ENCODE assay signal across 8 cellular contexts in the genomic region with DNA sequence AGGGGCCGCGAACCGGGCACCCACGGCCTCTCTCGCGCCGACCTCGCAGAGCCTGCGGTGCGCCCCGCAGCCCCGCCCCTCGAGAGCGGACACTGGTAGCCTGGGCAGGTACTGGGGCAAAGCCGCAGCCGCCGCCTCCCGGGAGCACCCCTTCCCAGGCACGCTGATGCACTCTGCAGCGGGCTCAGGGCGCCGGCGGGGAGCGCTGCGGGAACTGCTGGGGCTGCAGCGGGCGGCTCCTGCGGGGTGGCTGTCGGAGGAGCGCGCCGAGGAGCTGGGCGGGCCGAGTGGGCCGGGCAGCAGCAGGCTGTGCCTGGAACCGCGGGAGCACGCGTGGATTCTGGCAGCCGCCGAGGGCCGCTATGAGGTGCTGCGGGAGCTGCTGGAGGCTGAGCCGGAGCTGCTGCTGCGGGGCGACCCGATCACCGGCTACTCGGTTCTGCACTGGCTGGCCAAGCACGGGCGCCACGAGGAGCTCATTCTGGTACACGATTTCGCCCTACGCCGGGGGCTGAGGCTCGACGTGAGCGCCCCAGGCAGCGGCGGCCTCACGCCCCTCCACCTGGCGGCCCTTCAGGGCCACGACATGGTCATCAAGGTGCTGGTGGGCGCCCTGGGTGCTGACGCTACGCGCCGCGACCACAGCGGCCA. TPM values are rescaled to one million over a fixed set of nuclear protein-coding genes. Genes with fewer than 3 reads are reported as not detected.
DNase-seq lines count a peak whose midpoint lies in the region; ATAC-seq and TF ChIP-seq lines count a peak whose summit lies in the region.

No MANE protein-coding gene starts in this region.

- H3K9me3 ChIP-seq in neuron (ENCODE audit: low read length): no peaks in the 10 kb centered on the region

- H3K27me3 ChIP-seq in neuron (ENCODE audit: insufficient read depth, low read length): no peaks in the 10 kb centered on the region

- no peak for TF ChIP-seq POLR2A in GM18505 (IDR thresholded peaks at IDR 0.05; ENCODE audit: borderline replicate concordance, extremely low read depth, insufficient read depth, insufficient read length)

- H3K36me3 ChIP-seq in neuron (ENCODE audit: insufficient read depth, low read length): no peaks in the 10 kb centered on the region

- H3K4me1 ChIP-seq in neuron (ENCODE audit: insufficient read depth, low read length): peaks cover 12% of the 10 kb centered on the region

- H3K4me3 ChIP-seq in neuron (ENCODE audit: low read length): peak overlapping the region; percentile 36

- peak; percentile 48 for ATAC-seq in esophagus mucosa
- no peak for ATAC-seq in GM18505 (IDR thresholded peaks at IDR 0.05; ENCODE audit: unreplicated experiment)

- H2AFZ ChIP-seq in neuron (ENCODE audit: low read depth, low read length): peak overlapping the region; percentile 41

- DNase-seq in activated T-cell treated with anti-CD3 and anti-CD28 coated beads for 48 hours (ENCODE audit: low read depth) (peak; percentile 25), activated T-cell treated with anti-CD3 and anti-CD28 coated beads for 4 hours (no peak), amniotic stem cell (lab: John Stamatoyannopoulos, UW) (no peak), NCI-H1930 (lab: John Stamatoyannopoulos, UW) (no peak)
- DNase-seq in activated CD4-positive, alpha-beta T cell treated with anti-CD3 and anti-CD28 coated beads, Interleukin-2, amount 50 U/mL, for 1 hour: peak; percentile 21

RNA-seq across cellular contexts. Expression of gene SOWAHD, which starts 0.4 kb away (rescaled TPM):
- total RNA-seq in esophagus mucosa: not detected

RNA-seq across cellular contexts. Expression of gene RPL39, which starts 32.6 kb away (rescaled TPM):
- 2,055 TPM for total RNA-seq in esophagus mucosa

Comparison
In these comparisons a context has a peak if more than half of its experiments do, and no peak if none do; other contexts are left out.
1. DNase-seq: peak in activated T-cell treated with anti-CD3 and anti-CD28 coated beads for 48 hours (single experiment) and activated CD4-positive, alpha-beta T cell treated with anti-CD3 and anti-CD28 coated beads, Interleukin-2, amount 50 U/mL, for 1 hour (single experiment); none in activated T-cell treated with anti-CD3 and anti-CD28 coated beads for 4 hours (single experiment), amniotic stem cell (single experiment) and NCI-H1930 (0 of 2).